Comparison of ENCODE assay signal across 1 cellular context in genomic region chr11:76207642-76208378, GRCh38.
TF ChIP-seq lines count a peak whose summit lies in the region.

No MANE protein-coding gene starts in this region.

TF ChIP-seq in HEK293, 187 proteins besides CTCF, POLR2A, EP300 and RAD21 (continued from another document):
- TF ChIP-seq PRDM10 (tag by site-specific recombination; IDR thresholded peaks at IDR 0.05) (0 out of 2 replicates have a peak, but pooled peaks have one; percentile 30), PRDM1 (tag by site-specific recombination; IDR thresholded peaks at IDR 0.05) (peak; percentile 46; the same call in 1 of the 2 replicates), ZNF24 (tag by site-specific recombination; IDR thresholded peaks at IDR 0.05) (peak; percentile 88), OSR2 (tag by site-specific recombination; IDR thresholded peaks at IDR 0.05) (0 out of 2 replicates have a peak, but pooled peaks have one; percentile 21), GLIS1 (tag by site-specific recombination; IDR thresholded peaks at IDR 0.05) (0 out of 2 replicates have a peak, but pooled peaks have one; percentile 8), ZNF121 (tag by site-specific recombination; IDR thresholded peaks at IDR 0.05) (peak; percentile 49; the same call in 1 of the 2 replicates), TCF7L2 (IDR thresholded peaks at IDR 0.05; ENCODE audit: borderline replicate concordance, low read depth, low read length) (no peak), ZBTB10 (tag by site-specific recombination; IDR thresholded peaks at IDR 0.05) (peak; percentile 19; the same call in 1 of the 2 replicates), ZNF394 (tag by site-specific recombination; IDR thresholded peaks at IDR 0.05; ENCODE audit: borderline replicate concordance) (peak; percentile 83), ZNF600 (tag by site-specific recombination; IDR thresholded peaks at IDR 0.05) (0 out of 2 replicates have a peak, but pooled peaks have one; percentile 2), KLF1 (tag by site-specific recombination; IDR thresholded peaks at IDR 0.05) (peak; percentile 21; the same call in 1 of the 2 replicates), KLF10 (tag by site-specific recombination; IDR thresholded peaks at IDR 0.05) (peak; percentile 45; the same call in 1 of the 2 replicates), ZEB2 (tag by site-specific recombination; IDR thresholded peaks at IDR 0.05) (peak; percentile 40; the same call in 1 of the 2 replicates), ZNF302 (tag by site-specific recombination; IDR thresholded peaks at IDR 0.05; ENCODE audit: low read depth) (no peak), SP3 (tag by site-specific recombination; IDR thresholded peaks at IDR 0.05) (peak; percentile 24; the same call in 1 of the 2 replicates), PATZ1 (tag by site-specific recombination; IDR thresholded peaks at IDR 0.05) (peak; percentile 47), ZNF366 (tag by site-specific recombination; conservative IDR thresholded peaks at IDR 0.05) (peak; percentile 81)
- TF ChIP-seq, protein P1, sequence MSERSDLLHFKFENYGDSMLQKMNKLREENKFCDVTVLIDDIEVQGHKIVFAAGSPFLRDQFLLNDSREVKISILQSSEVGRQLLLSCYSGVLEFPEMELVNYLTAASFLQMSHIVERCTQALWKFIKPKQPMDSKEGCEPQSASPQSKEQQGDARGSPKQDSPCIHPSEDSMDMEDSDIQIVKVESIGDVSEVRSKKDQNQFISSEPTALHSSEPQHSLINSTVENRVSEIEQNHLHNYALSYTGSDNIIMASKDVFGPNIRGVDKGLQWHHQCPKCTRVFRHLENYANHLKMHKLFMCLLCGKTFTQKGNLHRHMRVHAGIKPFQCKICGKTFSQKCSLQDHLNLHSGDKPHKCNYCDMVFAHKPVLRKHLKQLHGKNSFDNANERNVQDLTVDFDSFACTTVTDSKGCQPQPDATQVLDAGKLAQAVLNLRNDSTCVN (tag by site-specific recombination; optimal IDR thresholded peaks at IDR 0.05): peak; percentile 49
